14 cellular contexts compared by ENCODE assay signal in genomic region chr20:41142241-41142640, GRCh38. TPM values are rescaled to one million over a fixed set of nuclear protein-coding genes. Genes with fewer than 3 reads are reported as not detected.
DNase-seq lines count a peak whose midpoint lies in the region; ATAC-seq and TF ChIP-seq lines count a peak whose summit lies in the region.
"Had no signal": no experiment of that assay in that cellular context is flagged by ENCODE, and none has a peak within 500 bp of the region (broad histone marks: within the 10 kb centered on the region; RNA-seq: fewer than 3 reads in every experiment).

No MANE protein-coding gene starts in this region.

- peak; percentile 44 for DNase-seq in Jurkat, Clone E6-1 (ENCODE audit: low read depth, low spot score)
- DNase-seq in central memory CD8-positive, alpha-beta T cell (ENCODE audit: low spot score in 2 of 2): no peak
- DNase-seq in neural progenitor cell (ENCODE audit: low spot score): no peak
- DNase-seq in activated gamma-delta T cell treated with Interleukin-2 at 50 U/mL for 16 hours: no peak
- DNase-seq in NCI-H526 treated with DMSO at 0.1 percent for 48 hours (lab: John Stamatoyannopoulos, UW): no peak
- DNase-seq in NCI-H2171 (lab: John Stamatoyannopoulos, UW): no peak
- DNase-seq in retina: no peak
- DNase-seq: Caco-2, cerebellar nuclear complex, foreskin melanocyte, mesenchymal stem cell, MG63, NCI-H510A had no signal

- H3K36me3 ChIP-seq in BLaER1 (peaks cover 61% of the 10 kb centered on the region), neural progenitor cell (no peaks in the 10 kb centered on the region)

- no peak for ATAC-seq in central memory CD8-positive, alpha-beta T cell (replicated peaks; ENCODE audit: extremely low read depth, poor library complexity, severe bottlenecking)

- H3K27me3 ChIP-seq in BLaER1: no peaks in the 10 kb centered on the region
- H3K27me3 ChIP-seq in neural progenitor cell: no peaks in the 10 kb centered on the region
- H3K27me3 ChIP-seq: MG63 had no signal

- peak overlapping the region; percentile 91 for H3K4me3 Mint-ChIP-seq in central memory CD8-positive, alpha-beta T cell
- peak overlapping the region; percentile 21 for H3K4me3 Mint-ChIP-seq in neural progenitor cell

- no peak overlapping the region for H3K4me3 ChIP-seq in BLaER1
- H3K4me3 ChIP-seq in Jurkat, Clone E6-1 (ENCODE audit: low read length): peak overlapping the region; percentile 30
- H3K4me3 ChIP-seq in neural progenitor cell: no peak overlapping the region
- H3K4me3 ChIP-seq: MG63 had no signal

- peak overlapping the region; percentile 93 for H3K27ac Mint-ChIP-seq in central memory CD8-positive, alpha-beta T cell (ENCODE audit: low read depth)
- H3K27ac Mint-ChIP-seq in neural progenitor cell: peak overlapping the region; percentile 13

- H3K79me2 ChIP-seq in neural progenitor cell (ENCODE audit: low read depth): peaks cover 99% of the 10 kb centered on the region

- peaks cover 95% of the 10 kb centered on the region for H4K20me1 ChIP-seq in BLaER1
- H4K20me1 ChIP-seq in neural progenitor cell (ENCODE audit: low read depth): peaks cover 93% of the 10 kb centered on the region

- H3K9me3 Mint-ChIP-seq in central memory CD8-positive, alpha-beta T cell: no peaks in the 10 kb centered on the region
- H3K9me3 Mint-ChIP-seq in neural progenitor cell: no peaks in the 10 kb centered on the region

- peaks cover 14% of the 10 kb centered on the region for H3K36me3 Mint-ChIP-seq in central memory CD8-positive, alpha-beta T cell (ENCODE audit: insufficient read depth)
- peaks cover 43% of the 10 kb centered on the region for H3K36me3 Mint-ChIP-seq in neural progenitor cell

- H3K27ac ChIP-seq in BLaER1 (peak overlapping the region; percentile 74; the same call in 1 of the 2 replicates), neural progenitor cell (no peak overlapping the region)

- TF ChIP-seq CTCF in neural progenitor cell (IDR thresholded peaks at IDR 0.05): no peak

- no peaks in the 10 kb centered on the region for H3K9me3 ChIP-seq in BLaER1
- H3K9me3 ChIP-seq in neural progenitor cell (ENCODE audit: low read depth): no peaks in the 10 kb centered on the region
- H3K9me3 ChIP-seq: Caco-2, MG63 had no signal

- peaks cover 92% of the 10 kb centered on the region for H3K4me1 Mint-ChIP-seq in central memory CD8-positive, alpha-beta T cell
- H3K4me1 Mint-ChIP-seq in neural progenitor cell: peaks cover 54% of the 10 kb centered on the region

- H3K27me3 Mint-ChIP-seq in central memory CD8-positive, alpha-beta T cell: no peaks in the 10 kb centered on the region
- H3K27me3 Mint-ChIP-seq in neural progenitor cell (ENCODE audit: insufficient read depth, low read depth): no peaks in the 10 kb centered on the region

- no peaks in the 10 kb centered on the region for H3F3A ChIP-seq in neural progenitor cell (ENCODE audit: low read depth)

- H2AFZ ChIP-seq in neural progenitor cell (replicated peaks): no peak overlapping the region

- H3K9ac ChIP-seq in BLaER1: no peak overlapping the region
- H3K9ac ChIP-seq in neural progenitor cell: no peak overlapping the region

- peak overlapping the region; percentile 88 for H3K4me2 ChIP-seq in BLaER1
- peak overlapping the region; percentile 24 for H3K4me2 ChIP-seq in neural progenitor cell

- peaks cover 86% of the 10 kb centered on the region for H3K4me1 ChIP-seq in BLaER1
- peaks cover 42% of the 10 kb centered on the region for H3K4me1 ChIP-seq in neural progenitor cell

RNA-seq across cellular contexts. Expression of gene PLCG1, which starts 4.9 kb away (rescaled TPM):
- polyA plus RNA-seq in Jurkat, Clone E6-1 (2012; ENCODE audit: insufficient read depth, insufficient read length): 118 TPM
- 146 and 265 TPM in 2 replicates for total RNA-seq in neural progenitor cell (ENCODE audit: low replicate concordance)
